ENCODE assay signal across 12 cellular contexts in the genomic region with DNA sequence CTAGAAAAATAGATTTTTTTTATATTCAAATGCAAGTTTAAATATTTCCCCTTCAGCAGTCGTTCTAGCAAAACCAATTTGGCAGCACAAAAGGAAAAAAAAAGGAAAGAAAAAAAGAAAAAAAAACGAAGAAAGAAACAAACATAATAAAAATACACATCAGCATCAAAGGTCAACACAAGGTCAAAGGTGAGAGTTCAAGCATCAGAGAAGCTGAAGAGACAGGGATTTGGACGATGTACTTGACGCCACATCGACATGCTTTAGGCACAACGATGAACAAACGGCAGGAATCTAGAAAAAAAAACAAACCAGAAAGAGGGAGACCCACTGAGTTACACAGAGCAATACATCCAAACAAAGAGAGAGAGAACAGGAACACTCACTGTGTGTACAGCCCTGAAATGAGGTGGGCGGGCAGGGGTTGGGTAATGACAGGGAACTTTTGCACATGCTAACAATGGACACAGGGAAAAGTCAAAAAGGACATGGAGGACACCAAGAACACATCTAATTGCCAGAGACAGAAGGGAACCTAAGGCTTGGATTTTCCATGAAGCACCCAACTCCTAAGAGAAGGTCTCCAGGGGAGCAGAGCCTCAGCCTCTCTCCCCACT. TPM values are rescaled to one million over a fixed set of nuclear protein-coding genes. Genes with fewer than 3 reads are reported as not detected.
A peak's percentile ranks its signal among the peaks of the same experiment; 100 is the strongest.
DNase-seq lines count a peak whose midpoint lies in the region; ATAC-seq and TF ChIP-seq lines count a peak whose summit lies in the region.
"Had no signal": no experiment of that assay in that cellular context is flagged by ENCODE, and none has a peak within 500 bp of the region (broad histone marks: within the 10 kb centered on the region; RNA-seq: fewer than 3 reads in every experiment).

No MANE protein-coding gene starts in this region.

- in situ Hi-C loops in astrocyte of the spinal cord (cut with HindIII; ENCODE audit: low sequenced_read_pairs): no loop called here

- H3K4me1 ChIP-seq in muscle layer of duodenum (ENCODE audit: control insufficient read depth in 1 of 2, insufficient read depth in 2 of 2, low read length in 2 of 2): peaks cover 23 to 42% of the 10 kb centered on the region in 2 donors

- H3K27ac ChIP-seq in muscle layer of duodenum (ENCODE audit: low read length): peak overlapping the region; percentile 34
- H3K27ac ChIP-seq: KMS-11 had no signal

- no peaks in the 10 kb centered on the region for H3K9me3 ChIP-seq in muscle layer of duodenum (ENCODE audit: control insufficient read depth in 1 of 2, low read length in 2 of 2)

- H3K36me3 ChIP-seq in muscle layer of duodenum (ENCODE audit: control insufficient read depth in 1 of 2, insufficient read depth in 2 of 2, low read length in 2 of 2): peaks cover 39 to 48% of the 10 kb centered on the region in 2 donors

- peak overlapping the region; percentile 16 for H3K4me3 Mint-ChIP-seq in type B pancreatic cell

- H3K27me3 ChIP-seq in muscle layer of duodenum (ENCODE audit: low read depth, low read length): no peaks in the 10 kb centered on the region

- peak overlapping the region; percentile 32 for H3K27ac Mint-ChIP-seq in type B pancreatic cell

- H3K27me3 Mint-ChIP-seq in type B pancreatic cell: no peaks in the 10 kb centered on the region

- H3K4me3 ChIP-seq in astrocyte of the spinal cord (ENCODE audit: low read depth, low read length) (no peak overlapping the region), muscle layer of duodenum (ENCODE audit: low read depth in 1 of 2, low read length in 2 of 2) (no peak overlapping the region)

- H3K36me3 Mint-ChIP-seq in type B pancreatic cell: peaks cover 21% of the 10 kb centered on the region

- no peaks in the 10 kb centered on the region for H3K9me3 Mint-ChIP-seq in type B pancreatic cell

- peaks cover 11% of the 10 kb centered on the region for H3K4me1 Mint-ChIP-seq in type B pancreatic cell (ENCODE audit: unreplicated experiment)

- no peak for DNase-seq in left ventricle myocardium superior
- no peak for DNase-seq in cardiac septum (ENCODE audit: low spot score)
- peak; percentile 47 for DNase-seq in astrocyte of the spinal cord (ENCODE audit: low read depth, low spot score)
- DNase-seq in type B pancreatic cell (ENCODE audit: extremely low spot score, unreplicated experiment): no peak
- no peak for DNase-seq in posterior cingulate gyrus
- no peak for DNase-seq in NCI-H2196 treated with DMSO at 0.1 percent for 48 hours (lab: John Stamatoyannopoulos, UW; ENCODE audit: unreplicated experiment)
- no peak for DNase-seq in HuH-7 (ENCODE audit: low spot score)
- DNase-seq: left cardiac atrium, NCI-H526 had no signal

- intact Hi-C loops in left ventricle myocardium superior (cut with micrococcal nuclease) (no loop called here), cardiac septum (cut with DNase I) (loop anchor here (5.0 kb wide), 1 partner anchor 84 kb away; the partner anchor contains the start of gene CELF1), posterior cingulate gyrus (cut with DNase I) (loop anchor here (2.0 kb wide), 1 partner anchor 84 kb away; the partner anchor contains the start of gene CELF1)

- peak; percentile 6 for ATAC-seq in left ventricle myocardium superior
- ATAC-seq: esophagus mucosa had no signal

- TF ChIP-seq CTCF in astrocyte of the spinal cord (IDR thresholded peaks at IDR 0.05; ENCODE audit: low read depth, low read length) (no peak), type B pancreatic cell (conservative IDR thresholded peaks at IDR 0.05) (no peak)

RNA-seq across cellular contexts. Expression of gene RAPSN, which starts 19.8 kb away (rescaled TPM):
- total RNA-seq in left ventricle myocardium superior: 6.3 TPM
- 3.7 TPM for total RNA-seq in cardiac septum
- total RNA-seq in type B pancreatic cell (ENCODE audit: low replicate concordance): 0.19 and 0.39 TPM in 2 replicates
- total RNA-seq: left cardiac atrium had no signal

RNA-seq across cellular contexts. Expression of gene PSMC3, which starts 42.5 kb away (rescaled TPM):
- total RNA-seq in left ventricle myocardium superior: 180 TPM
- 132 TPM for total RNA-seq in cardiac septum
- total RNA-seq in type B pancreatic cell (ENCODE audit: low replicate concordance): 104 and 141 TPM in 2 replicates
